In the genomic region with DNA sequence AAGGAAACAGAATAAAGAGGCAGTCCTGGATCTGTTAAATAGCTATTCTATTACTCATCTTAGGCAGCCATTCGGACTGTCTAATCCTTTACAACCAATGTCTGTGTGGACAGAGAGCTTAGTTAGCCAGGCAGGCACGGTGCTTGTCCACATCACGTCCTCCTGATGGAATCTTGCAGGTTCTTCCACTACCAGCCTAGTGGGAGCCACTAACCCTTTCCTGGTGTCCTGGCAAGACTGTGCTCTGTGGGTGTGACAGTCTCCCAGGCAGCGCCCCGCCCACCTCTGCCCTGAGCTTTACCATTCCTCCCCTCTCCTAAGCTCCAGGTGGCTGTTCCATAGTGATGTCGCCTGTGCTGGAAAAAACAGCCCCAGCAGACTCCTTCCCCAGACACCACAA, we compare ENCODE assay signal across 9 cellular contexts.
A peak's percentile ranks its signal among the peaks of the same experiment; 100 is the strongest.
DNase-seq lines count a peak whose midpoint lies in the region; ATAC-seq and TF ChIP-seq lines count a peak whose summit lies in the region.
"Had no signal": no experiment of that assay in that cellular context is flagged by ENCODE, and none has a peak within 500 bp of the region (broad histone marks: within the 10 kb centered on the region; RNA-seq: fewer than 3 reads in every experiment).

No MANE protein-coding gene starts in this region.

- H3K4me3 Mint-ChIP-seq in activated B cell treated with CpG ODN at 0.5 μM for 24 hours, result peak overlapping the region; percentile 59

- no peaks in the 10 kb centered on the region for H3K36me3 Mint-ChIP-seq in activated B cell treated with CpG ODN at 0.5 μM for 24 hours (ENCODE audit: low read depth)

- CTCF ChIA-PET in activated B cell treated with CpG ODN at 0.5 μM for 24 hours (lab: Charles Lee), result no interaction called here

- H3K4me3 ChIP-seq in H7 (ENCODE audit: insufficient read depth, low read depth, low read length), result no peak overlapping the region
- no peak overlapping the region for H3K4me3 ChIP-seq in kidney epithelial cell (ENCODE audit: low read depth, low read length)
- no peak overlapping the region for H3K4me3 ChIP-seq in SJCRH30

- POLR2A ChIA-PET in activated B cell treated with CpG ODN at 0.5 μM for 24 hours (lab: Charles Lee), result no interaction called here

- DNase-seq in A172 (ENCODE audit: low spot score) (peak; percentile 89), H7 (peak; percentile 69), activated B cell treated with CpG ODN at 0.5 μM for 24 hours (no peak), kidney epithelial cell (ENCODE audit: low read depth) (peak; percentile 57), SJCRH30 (no peak), UCSD-AML1 (lab: John Stamatoyannopoulos, UW; ENCODE audit: unreplicated experiment) (no peak), occipital lobe (lab: John Stamatoyannopoulos, UW) (no peak)
- DNase-seq: effector CD4-positive, alpha-beta T cell had no signal

- peaks cover 16% of the 10 kb centered on the region for H3K4me1 ChIP-seq in SJCRH30

- H3K27me3 ChIP-seq in H7 (ENCODE audit: control insufficient read depth, insufficient read depth, low read length) (no peaks in the 10 kb centered on the region), kidney epithelial cell (ENCODE audit: control insufficient read depth, insufficient read depth, low read length) (no peaks in the 10 kb centered on the region), SJCRH30 (no peaks in the 10 kb centered on the region)

- ATAC-seq in activated B cell treated with CpG ODN at 0.5 μM for 24 hours (ENCODE audit: low read depth), result no peak
- ATAC-seq in GM18517 (IDR thresholded peaks at IDR 0.05; ENCODE audit: unreplicated experiment), result no peak

- no peaks in the 10 kb centered on the region for H3K9me3 Mint-ChIP-seq in activated B cell treated with CpG ODN at 0.5 μM for 24 hours

- peak overlapping the region; percentile 42 for H3K27ac Mint-ChIP-seq in activated B cell treated with CpG ODN at 0.5 μM for 24 hours

- peaks cover 55% of the 10 kb centered on the region for H3K4me1 Mint-ChIP-seq in activated B cell treated with CpG ODN at 0.5 μM for 24 hours

- intact Hi-C loops in activated B cell treated with CpG ODN at 0.5 μM for 24 hours (cut with micrococcal nuclease), result no loop called here

- H3K9me3 ChIP-seq in SJCRH30 (replicated peaks), result no peaks in the 10 kb centered on the region

- no peaks in the 10 kb centered on the region for H3K27me3 Mint-ChIP-seq in activated B cell treated with CpG ODN at 0.5 μM for 24 hours

- H3K36me3 ChIP-seq in H7 (replicated peaks; ENCODE audit: control insufficient read depth, insufficient read depth, low read length) (no peaks in the 10 kb centered on the region), kidney epithelial cell (ENCODE audit: control insufficient read depth, insufficient read depth, low read length) (no peaks in the 10 kb centered on the region), SJCRH30 (peaks cover 8% of the 10 kb centered on the region; the same call in 1 of the 2 replicates)

- TF ChIP-seq CTCF in activated B cell treated with CpG ODN at 0.5 μM for 24 hours (IDR thresholded peaks at IDR 0.05) (no peak), kidney epithelial cell (IDR thresholded peaks at IDR 0.05; ENCODE audit: insufficient read depth, low read length, poor library complexity, severe bottlenecking) (no peak)

- no peak overlapping the region for H3K27ac ChIP-seq in SJCRH30

Comparison
In these comparisons a context has a peak if more than half of its experiments do, and no peak if none do; other contexts are left out.
1. DNase-seq: peak in A172 (single experiment), H7 (single experiment) and kidney epithelial cell (single experiment); none in activated B cell treated with CpG ODN at 0.5 μM for 24 hours (single experiment), SJCRH30 (0 of 2), UCSD-AML1 (single experiment) and occipital lobe (single experiment).